Comparison of ENCODE assay signal across 8 cellular contexts in the genomic region with DNA sequence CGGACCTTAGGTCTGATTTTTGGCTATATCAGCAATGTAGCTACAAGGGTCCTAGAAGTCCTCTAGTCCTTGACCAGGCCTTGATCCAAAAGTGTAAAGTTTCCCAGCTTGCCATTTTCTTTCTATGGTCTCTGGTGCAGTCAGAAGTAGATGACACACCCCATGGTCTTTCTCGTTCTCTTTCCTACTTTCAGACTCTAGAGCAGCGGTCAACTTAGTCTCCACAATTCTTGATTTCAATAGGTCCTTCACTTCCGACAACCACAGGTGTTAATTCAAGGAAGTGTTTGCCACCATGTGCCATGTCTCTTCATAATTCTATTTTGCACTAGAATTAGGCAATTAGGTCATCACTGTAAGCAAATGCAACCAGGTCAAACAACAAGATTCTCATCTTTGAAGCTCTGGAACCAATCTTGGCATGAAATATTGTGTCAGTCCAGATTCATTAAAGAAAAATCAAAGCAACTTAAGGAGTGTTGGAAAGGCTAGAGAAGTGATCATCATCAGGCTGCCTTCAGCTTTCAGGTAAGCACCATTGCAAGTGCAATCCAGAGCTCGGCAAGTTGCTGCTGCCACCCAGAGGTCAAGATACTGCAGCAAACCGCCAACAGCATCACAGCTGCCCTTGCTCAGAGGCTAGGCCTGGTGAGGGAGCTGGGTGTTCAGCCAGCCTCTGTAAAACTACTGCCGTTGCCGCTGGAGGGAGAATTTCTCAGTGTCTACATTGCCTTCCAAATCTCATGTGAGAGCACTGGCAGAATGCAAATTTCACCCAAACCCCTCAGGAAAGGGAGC. TPM values are rescaled to one million over a fixed set of nuclear protein-coding genes. Genes with fewer than 3 reads are reported as not detected.
DNase-seq lines count a peak whose midpoint lies in the region; ATAC-seq, FAIRE-seq and TF ChIP-seq lines count a peak whose summit lies in the region.

No MANE protein-coding gene starts in this region.

- H3K79me2 ChIP-seq in DND-41 (ENCODE audit: insufficient read depth, low read length) (no peaks in the 10 kb centered on the region), PC-9 (ENCODE audit: low read depth) (no peaks in the 10 kb centered on the region), HepG2 (ENCODE audit: insufficient read depth, low read length) (no peaks in the 10 kb centered on the region)

- ATAC-seq in DND-41 (ENCODE audit: insufficient read depth, low read depth): peak; percentile 50; the same call in 2 of the 3 replicates
- peak; percentile 91 for ATAC-seq in HG03354 (IDR thresholded peaks at IDR 0.05; ENCODE audit: poor library complexity, severe bottlenecking, unreplicated experiment)
- peak; percentile 95 for ATAC-seq in central memory CD8-positive, alpha-beta T cell (replicated peaks; ENCODE audit: extremely low read depth, poor library complexity, severe bottlenecking)
- peak; percentile 100 for ATAC-seq in HepG2

- H3K36me3 ChIP-seq in DND-41 (ENCODE audit: insufficient read depth, low read length) (no peaks in the 10 kb centered on the region), PC-9 (ENCODE audit: low read depth) (no peaks in the 10 kb centered on the region), HepG2 (replicated peaks in 1 of 2; ENCODE audit: control insufficient read depth in 1 of 2, insufficient read depth in 2 of 2, low read length in 2 of 2) (no peaks in the 10 kb centered on the region), uterus (no peaks in the 10 kb centered on the region)

- TF ChIP-seq RAD21 in HepG2 (CRISPR knock-in tag; IDR thresholded peaks at IDR 0.05): peak; percentile 74

- H3K4me3 Mint-ChIP-seq in central memory CD8-positive, alpha-beta T cell: no peak overlapping the region

- H3K4me1 ChIP-seq in DND-41 (ENCODE audit: insufficient read depth, low read length): no peaks in the 10 kb centered on the region
- H3K4me1 ChIP-seq in PC-9 (replicated peaks; ENCODE audit: insufficient read depth): no peaks in the 10 kb centered on the region
- H3K4me1 ChIP-seq in HepG2 (ENCODE audit: insufficient read depth, low read length): no peaks in the 10 kb centered on the region
- no peaks in the 10 kb centered on the region for H3K4me1 ChIP-seq in uterus

- no peak for TF ChIP-seq POLR2A in HepG2 (IDR thresholded peaks at IDR 0.05; ENCODE audit: insufficient read depth in 1 of 2, low read depth in 2 of 2, low read length in 2 of 2)
- TF ChIP-seq POLR2A in uterus (IDR thresholded peaks at IDR 0.05): no peak

- H3K4me3 ChIP-seq in DND-41 (ENCODE audit: low read depth in 1 of 2, low read length in 2 of 2) (no peak overlapping the region), PC-9 (no peak overlapping the region), HepG2 (replicated peaks in 1 of 3; ENCODE audit: insufficient read depth in 1 of 3, low read depth in 2 of 3, low read length in 3 of 3) (no peak overlapping the region), uterus (no peak overlapping the region)

- peak; percentile 93 for FAIRE-seq in HepG2 (lab: Jason Lieb, UNC)

- DNase-seq in DND-41: peak; percentile 7
- peak; percentile 9 for DNase-seq in GM19238 (ENCODE audit: insufficient read length, low spot score)
- peak in 1 of 2 experiments; percentile 19 for DNase-seq in PC-9
- peak; percentile 37 to 58 for DNase-seq in central memory CD8-positive, alpha-beta T cell (ENCODE audit: low spot score in 2 of 2)
- peak; percentile 53 for DNase-seq in HepG2 (ENCODE audit: low spot score)
- DNase-seq in uterus: peak; percentile 36 to 58
- DNase-seq in MV-4-11 (lab: John Stamatoyannopoulos, UW): no peak

- TF ChIP-seq EP300 in HepG2 (IDR thresholded peaks at IDR 0.05; ENCODE audit: low read depth in 2 of 2, low read length in 2 of 2): no peak
- no peak for TF ChIP-seq EP300 in HepG2 (CRISPR knock-in tag; IDR thresholded peaks at IDR 0.05; ENCODE audit: borderline replicate concordance)

- H3K27me3 ChIP-seq in DND-41 (ENCODE audit: insufficient read depth, low read length, poor library complexity) (no peaks in the 10 kb centered on the region), PC-9 (ENCODE audit: insufficient read depth, low read depth) (peaks cover 2% of the 10 kb centered on the region; the same call in 1 of the 2 replicates), HepG2 (ENCODE audit: control insufficient read depth in 1 of 2, insufficient read depth in 2 of 2, low read length in 2 of 2) (peaks cover 0 to 11% of the 10 kb centered on the region in 2 experiments; a peak in 2 of 5 replicates), uterus (no peaks in the 10 kb centered on the region)

- no peak overlapping the region for H3K27ac ChIP-seq in DND-41 (ENCODE audit: low read length)
- no peak overlapping the region for H3K27ac ChIP-seq in PC-9
- H3K27ac ChIP-seq in HepG2 (ENCODE audit: extremely low read length, insufficient read depth, low read length): no peak overlapping the region
- H3K27ac ChIP-seq in uterus: no peak overlapping the region

- in situ Hi-C loops in HepG2 (cut with HindIII; ENCODE audit: extremely low pct_ligation_motif_present, low pct_unique_long_range_greater_than_20kb): loop anchor here (5.0 kb wide), 1 partner anchor 90 kb away; no protein-coding TSS in a partner anchor

- H3K9me3 ChIP-seq in DND-41 (ENCODE audit: insufficient read depth, low read length, severe bottlenecking) (no peaks in the 10 kb centered on the region), PC-9 (ENCODE audit: insufficient read depth, low read depth) (no peaks in the 10 kb centered on the region), HepG2 (ENCODE audit: low read length) (no peaks in the 10 kb centered on the region), uterus (no peaks in the 10 kb centered on the region)

- no peaks in the 10 kb centered on the region for H3K9me2 ChIP-seq in PC-9 (ENCODE audit: insufficient read depth)

- POLR2A ChIA-PET in PC-9 (lab: Charles Lee; ENCODE audit: unreplicated experiment) (no interaction called here), HepG2 (lab: Yijun Ruan, JAX) (no interaction called here)

- H3K9ac ChIP-seq in DND-41 (ENCODE audit: low read depth, low read length) (no peak overlapping the region), HepG2 (ENCODE audit: insufficient read depth, low read depth, low read length) (no peak overlapping the region)

- H2AFZ ChIP-seq in DND-41 (ENCODE audit: low read depth, low read length): no peak overlapping the region
- no peak overlapping the region for H2AFZ ChIP-seq in PC-9
- H2AFZ ChIP-seq in HepG2 (ENCODE audit: low read length): no peak overlapping the region

- peak overlapping the region; percentile 14 for H3K27ac Mint-ChIP-seq in central memory CD8-positive, alpha-beta T cell (ENCODE audit: low read depth)

- peaks cover 5% of the 10 kb centered on the region for H3K36me3 Mint-ChIP-seq in central memory CD8-positive, alpha-beta T cell (ENCODE audit: insufficient read depth)

- BruUV-seq in PC-9 (replicated peaks; lab: Mats Ljungman, UMichigan) (no TSS peak), HepG2 (replicated peaks; lab: Mats Ljungman, UMichigan) (no TSS peak)

- peaks cover 30% of the 10 kb centered on the region for H3K4me1 Mint-ChIP-seq in central memory CD8-positive, alpha-beta T cell

- H3F3A ChIP-seq in PC-9 (ENCODE audit: insufficient read depth, low read depth): no peaks in the 10 kb centered on the region

- CTCF ChIA-PET in PC-9 (lab: Charles Lee): interaction anchor here (0.6 to 1.1 kb wide), 3 partner anchors 89 to 1118 kb away, joined by 3 read pairs; no protein-coding TSS in a partner anchor
- CTCF ChIA-PET in HepG2 (lab: Yijun Ruan, JAX; ENCODE audit: low intra/inter-chr PET ratio, low total read pairs): interaction anchor here (1.8 kb wide), 1 partner anchor 90 kb away, joined by 17 read pairs; no protein-coding TSS in a partner anchor

- WGBS in HepG2 (ENCODE audit: low lambda C conversion rate): 13% methylated on average over 8 of the region's 8 CpGs

- peak; percentile 46 for TF ChIP-seq CTCF in DND-41 (IDR thresholded peaks at IDR 0.05; ENCODE audit: borderline replicate concordance, extremely low read depth, low read length, poor library complexity, severe bottlenecking)
- TF ChIP-seq CTCF in PC-9 (conservative IDR thresholded peaks at IDR 0.05): peak; percentile 47; the same call in 1 of the 2 replicates
- TF ChIP-seq CTCF in HepG2 (CRISPR knock-in tag; IDR thresholded peaks at IDR 0.05): peak; percentile 86
- TF ChIP-seq CTCF in uterus (IDR thresholded peaks at IDR 0.05): peak; percentile 31 to 59 (median 50)

- no peaks in the 10 kb centered on the region for H3K9me3 Mint-ChIP-seq in central memory CD8-positive, alpha-beta T cell

- intact Hi-C loops in PC-9 (cut with micrococcal nuclease; ENCODE audit: unreplicated experiment) (loop anchor here (1.0 to 10.0 kb wide), 2 partner anchors 90 to 158 kb away; no protein-coding TSS in a partner anchor), HepG2 (cut with micrococcal nuclease; ENCODE audit: unreplicated experiment) (loop anchor here (1.0 to 5.0 kb wide), 2 partner anchors 90 to 155 kb away; no protein-coding TSS in a partner anchor), uterus (cut with DNase I; ENCODE audit: low total_unique reads) (no loop called here)

- no peak overlapping the region for H3K4me2 ChIP-seq in DND-41 (ENCODE audit: insufficient read depth, low read length)
- H3K4me2 ChIP-seq in PC-9: no peak overlapping the region
- no peak overlapping the region for H3K4me2 ChIP-seq in HepG2 (ENCODE audit: low read depth, low read length)

- no peaks in the 10 kb centered on the region for H4K20me1 ChIP-seq in DND-41 (ENCODE audit: insufficient read depth, low read length)
- H4K20me1 ChIP-seq in PC-9 (ENCODE audit: insufficient read depth): no peaks in the 10 kb centered on the region
- H4K20me1 ChIP-seq in HepG2 (ENCODE audit: insufficient read depth, low read length): no peaks in the 10 kb centered on the region

- H3K27me3 Mint-ChIP-seq in central memory CD8-positive, alpha-beta T cell: no peaks in the 10 kb centered on the region

RNA-seq across cellular contexts. Expression of a gene that starts 5.6 kb away (rescaled TPM):
- total RNA-seq in PC-9 (2021) (13.4 and 14.8 TPM in 2 replicates), HepG2 (2016; rRNA removed; fragmentation: Illumina TruSeq; extraction: Trizol) (15.9 and 19.5 TPM in 2 replicates), uterus (100 to 1,000 TPM; 134 to 339 (median 181) TPM)
- total RNA-seq in HepG2 (2016; cell fraction: cytosol; rRNA removed; fragmentation: Illumina TruSeq; extraction: Trizol; ENCODE audit: low read depth): 1.7 and 2.4 TPM in 2 replicates
- total RNA-seq in HepG2 (2016; cell fraction: insoluble cytoplasmic fraction; rRNA removed; fragmentation: Illumina TruSeq; extraction: Trizol): 14.8 and 18.7 TPM in 2 replicates
- 3.8 and 4.1 TPM in 2 replicates for total RNA-seq in HepG2 (2016; cell fraction: membrane; rRNA removed; fragmentation: Illumina TruSeq; extraction: Trizol)
- total RNA-seq in HepG2 (2016; cell fraction: nucleus; rRNA removed; fragmentation: Illumina TruSeq; extraction: Trizol): 21.1 and 25.0 TPM in 2 replicates
- 5.5 and 6.1 TPM in 2 replicates for polyA plus RNA-seq in HepG2 (2011; rRNA removed)
- 4.8 and 5.1 TPM in 2 replicates for polyA plus RNA-seq in HepG2 (2011; cell fraction: cytosol; rRNA removed)
- 13.2 and 13.5 TPM in 2 replicates for polyA plus RNA-seq in HepG2 (2011; cell fraction: nucleus; rRNA removed)
- polyA plus RNA-seq in HepG2 (2012): 6.4 and 7.6 TPM in 2 replicates
- 0.44 and 0.52 TPM in 2 replicates for polyA plus RNA-seq in HepG2 (2016; cell fraction: cytosol; fragmentation: Illumina TruSeq; extraction: Trizol; ENCODE audit: low read depth)
- 8.3 and 8.6 TPM in 2 replicates for polyA plus RNA-seq in HepG2 (2016; cell fraction: insoluble cytoplasmic fraction; fragmentation: Illumina TruSeq; extraction: Trizol; ENCODE audit: low read depth)
- 0.88 and 1.5 TPM in 2 replicates for polyA plus RNA-seq in HepG2 (2016; cell fraction: membrane; fragmentation: Illumina TruSeq; extraction: Trizol; ENCODE audit: low read depth)
- 10.6 and 13.5 TPM in 2 replicates for polyA plus RNA-seq in HepG2 (2016; cell fraction: nucleus; fragmentation: Illumina TruSeq; extraction: Trizol; ENCODE audit: insufficient read depth, low read depth)
- 2.8 and 29.3 TPM in 2 replicates for polyA minus RNA-seq in HepG2 (2011; rRNA and poly(A)+ RNA removed; ENCODE audit: low replicate concordance)
- 11.0 and 13.4 TPM in 2 replicates for polyA minus RNA-seq in HepG2 (2011; cell fraction: cytosol; rRNA and poly(A)+ RNA removed)
- 45.6 and 57.7 TPM in 2 replicates for polyA minus RNA-seq in HepG2 (2011; cell fraction: nucleus; rRNA and poly(A)+ RNA removed)

RNA-seq across cellular contexts. Expression of a gene that starts 54.9 kb away (rescaled TPM):
- total RNA-seq in PC-9 (2021) (not detected in 2 replicates), HepG2 (2016; rRNA removed; fragmentation: Illumina TruSeq; extraction: Trizol) (not detected in 2 replicates), uterus (10 to 100 TPM in 3 of 4 donors, 1 to 10 TPM in 1; 10.0 to 30.3 (median 25.3) TPM)
- total RNA-seq in HepG2 (2016; cell fraction: cytosol; rRNA removed; fragmentation: Illumina TruSeq; extraction: Trizol; ENCODE audit: low read depth): not detected in 2 replicates
- not detected in 2 replicates for total RNA-seq in HepG2 (2016; cell fraction: insoluble cytoplasmic fraction; rRNA removed; fragmentation: Illumina TruSeq; extraction: Trizol)
- total RNA-seq in HepG2 (2016; cell fraction: membrane; rRNA removed; fragmentation: Illumina TruSeq; extraction: Trizol): not detected in 2 replicates
- not detected in 2 replicates for total RNA-seq in HepG2 (2016; cell fraction: nucleus; rRNA removed; fragmentation: Illumina TruSeq; extraction: Trizol)
- polyA plus RNA-seq in HepG2 (2011; rRNA removed): not detected in 2 replicates
- polyA plus RNA-seq in HepG2 (2011; cell fraction: cytosol; rRNA removed): 0.01 TPM in 1 of 2 replicates, not detected in the other
- polyA plus RNA-seq in HepG2 (2011; cell fraction: nucleus; rRNA removed): not detected in 2 replicates
- polyA plus RNA-seq in HepG2 (2012): not detected in 2 replicates
- polyA plus RNA-seq in HepG2 (2016; cell fraction: cytosol; fragmentation: Illumina TruSeq; extraction: Trizol; ENCODE audit: low read depth): not detected in 2 replicates
- not detected in 2 replicates for polyA plus RNA-seq in HepG2 (2016; cell fraction: insoluble cytoplasmic fraction; fragmentation: Illumina TruSeq; extraction: Trizol; ENCODE audit: low read depth)
- polyA plus RNA-seq in HepG2 (2016; cell fraction: membrane; fragmentation: Illumina TruSeq; extraction: Trizol; ENCODE audit: low read depth): not detected in 2 replicates
- polyA plus RNA-seq in HepG2 (2016; cell fraction: nucleus; fragmentation: Illumina TruSeq; extraction: Trizol; ENCODE audit: insufficient read depth, low read depth): not detected in 2 replicates
- 0.05 TPM in 1 of 2 replicates, not detected in the other for polyA minus RNA-seq in HepG2 (2011; rRNA and poly(A)+ RNA removed; ENCODE audit: low replicate concordance)
- not detected in 2 replicates for polyA minus RNA-seq in HepG2 (2011; cell fraction: cytosol; rRNA and poly(A)+ RNA removed)
- polyA minus RNA-seq in HepG2 (2011; cell fraction: nucleus; rRNA and poly(A)+ RNA removed): not detected in 2 replicates

Comparison
In these comparisons a context has a peak if more than half of its experiments do, and no peak if none do; other contexts are left out.
1. ATAC-seq: peak in every context shown above with its lines; median percentile 100 in HepG2; 95 in central memory CD8-positive, alpha-beta T cell; 91 in HG03354; 50 in DND-41.
2. RNA of a gene that starts 54.9 kb away (total RNA-seq): 10.0 to 30.3 TPM in uterus; not detected in PC-9 and not detected in HepG2; every median in the first group is over 10 times any median in the second.
3. Peak in every context shown above with its lines, with median percentiles within 50 percentile points of each other: CTCF ChIP-seq.